Comparison of ENCODE assay signal across 1 cellular context in genomic region chr21:42092805-42093590, GRCh38.
TF ChIP-seq lines count a peak whose summit lies in the region.

No MANE protein-coding gene starts in this region.

TF ChIP-seq in GM23338, 12 proteins besides CTCF, POLR2A, EP300 and RAD21 (continued from another document):
- no peak for TF ChIP-seq REST (IDR thresholded peaks at IDR 0.05; ENCODE audit: unreplicated experiment)
- TF ChIP-seq POLR2AphosphoS5 (IDR thresholded peaks at IDR 0.05; ENCODE audit: low read depth) = no peak
- TF ChIP-seq ZNF462 (CRISPR knock-in tag; IDR thresholded peaks at IDR 0.05) = no peak
- TF ChIP-seq ZNF331 (CRISPR knock-in tag; IDR thresholded peaks at IDR 0.05; ENCODE audit: low read depth) = no peak
- TF ChIP-seq STAT1 (IDR thresholded peaks at IDR 0.05; ENCODE audit: unreplicated experiment) = no peak
